ENCODE assay signal across 10 cellular contexts in the genomic region with DNA sequence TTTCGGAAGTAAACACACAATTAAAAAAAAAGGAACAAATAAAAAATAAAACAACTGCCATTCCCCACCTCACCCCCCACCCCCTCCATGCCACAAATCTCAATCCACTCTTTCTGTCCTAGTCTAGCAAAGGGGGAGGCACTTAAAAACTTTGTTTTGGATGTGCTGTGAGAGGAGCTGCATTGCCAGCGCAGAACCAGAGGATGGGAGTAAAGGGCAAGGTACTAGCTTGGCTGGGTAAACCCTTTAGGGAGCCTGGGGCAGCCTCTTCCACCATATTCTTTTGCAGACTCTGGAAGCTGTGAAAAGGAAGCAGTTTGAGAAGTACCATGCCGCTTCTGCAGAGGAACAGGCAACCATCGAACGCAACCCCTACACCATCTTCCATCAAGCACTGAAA. TPM values are rescaled to one million over a fixed set of nuclear protein-coding genes. Genes with fewer than 3 reads are reported as not detected.
DNase-seq lines count a peak whose midpoint lies in the region; ATAC-seq and TF ChIP-seq lines count a peak whose summit lies in the region.
"Had no signal": no experiment of that assay in that cellular context is flagged by ENCODE, and none has a peak within 500 bp of the region (broad histone marks: within the 10 kb centered on the region; RNA-seq: fewer than 3 reads in every experiment).

No MANE protein-coding gene starts in this region.

- peaks cover 56% of the 10 kb centered on the region for H3K79me2 ChIP-seq in OCI-LY7 (ENCODE audit: insufficient read depth, low read depth, low read length)

- H3K36me3 ChIP-seq in OCI-LY7 (ENCODE audit: insufficient read depth, low read length) = peaks cover 60% of the 10 kb centered on the region

- H3K9me2 ChIP-seq in OCI-LY7 (ENCODE audit: insufficient read depth, low read length) = no peaks in the 10 kb centered on the region

- peak overlapping the region; percentile 99 for H3K27ac Mint-ChIP-seq in activated naive CD4-positive, alpha-beta T cell treated with anti-CD3 and anti-CD28 coated beads for 36 hours
- peak overlapping the region; percentile 38 to 100 for H3K27ac Mint-ChIP-seq in effector memory CD8-positive, alpha-beta T cell
- peak overlapping the region; percentile 100 for H3K27ac Mint-ChIP-seq in stimulated activated effector memory CD8-positive, alpha-beta T cell treated with anti-CD3 and anti-CD28 coated beads, Interleukin-12 subunit alpha, Interleukin-12 subunit beta, amount 100 ng/mL, for 72 hours

- H3K4me1 ChIP-seq in OCI-LY7 (ENCODE audit: insufficient read depth, low read length, poor library complexity, severe bottlenecking) = peaks cover 29% of the 10 kb centered on the region

- H2AFZ ChIP-seq in OCI-LY7 (ENCODE audit: low read length) = no peak overlapping the region

- POLR2A ChIA-PET in OCI-LY7 (lab: Charles Lee) = interaction anchor here (0.6 to 4.6 kb wide), 13 partner anchors 8 to 309 kb away, joined by 3 to 59 read pairs (median 6); a partner anchor contains a TSS

- no peak for DNase-seq in activated naive CD4-positive, alpha-beta T cell treated with anti-CD3 and anti-CD28 coated beads for 36 hours
- no peak for DNase-seq in activated naive CD4-positive, alpha-beta T cell treated with Interleukin-2 at 50 U/mL for 16 hours
- DNase-seq in OCI-LY7 (ENCODE audit: low spot score) (no peak), KBM-7 (no peak), nucleus accumbens (lab: John Stamatoyannopoulos, UW) (no peak), cerebellar nuclear complex (lab: John Stamatoyannopoulos, UW) (no peak)
- DNase-seq in effector memory CD8-positive, alpha-beta T cell = no peak
- no peak for DNase-seq in stimulated activated effector memory CD8-positive, alpha-beta T cell treated with anti-CD3 and anti-CD28 coated beads, Interleukin-12 subunit alpha, Interleukin-12 subunit beta, amount 100 ng/mL, for 72 hours (ENCODE audit: low spot score in 2 of 2)
- DNase-seq: KG1, NCI-H748 treated with DMSO at 0.1 percent for 48 hours had no signal

- CTCF ChIA-PET in activated naive CD4-positive, alpha-beta T cell treated with anti-CD3 and anti-CD28 coated beads for 36 hours (lab: Charles Lee) = interaction anchor here (0.7 to 4.2 kb wide), 11 partner anchors 8 to 253 kb away, joined by 3 to 52 read pairs (median 4); a partner anchor contains a TSS
- CTCF ChIA-PET in OCI-LY7 (lab: Charles Lee; ENCODE audit: unreplicated experiment) = interaction anchor here (0.5 to 3.5 kb wide), 5 partner anchors 7 to 26 kb away, joined by 3 to 31 read pairs (median 3); a partner anchor contains a TSS

- peak overlapping the region; percentile 68 for H3K27ac ChIP-seq in OCI-LY7 (ENCODE audit: low read depth, low read length, poor library complexity, severe bottlenecking)

- peak overlapping the region; percentile 79 for H3K4me3 ChIP-seq in OCI-LY7 (ENCODE audit: low read depth, low read length, poor library complexity, severe bottlenecking)

- H3K9me3 Mint-ChIP-seq in activated naive CD4-positive, alpha-beta T cell treated with anti-CD3 and anti-CD28 coated beads for 36 hours = no peaks in the 10 kb centered on the region
- H3K9me3 Mint-ChIP-seq in effector memory CD8-positive, alpha-beta T cell = no peaks in the 10 kb centered on the region
- no peaks in the 10 kb centered on the region for H3K9me3 Mint-ChIP-seq in stimulated activated effector memory CD8-positive, alpha-beta T cell treated with anti-CD3 and anti-CD28 coated beads, Interleukin-12 subunit alpha, Interleukin-12 subunit beta, amount 100 ng/mL, for 72 hours

- peaks cover 40% of the 10 kb centered on the region for H3K4me1 Mint-ChIP-seq in activated naive CD4-positive, alpha-beta T cell treated with anti-CD3 and anti-CD28 coated beads for 36 hours (ENCODE audit: low read depth)
- peaks cover 30 to 40% of the 10 kb centered on the region in 2 donors for H3K4me1 Mint-ChIP-seq in effector memory CD8-positive, alpha-beta T cell (ENCODE audit: low read depth in 2 of 2)
- H3K4me1 Mint-ChIP-seq in stimulated activated effector memory CD8-positive, alpha-beta T cell treated with anti-CD3 and anti-CD28 coated beads, Interleukin-12 subunit alpha, Interleukin-12 subunit beta, amount 100 ng/mL, for 72 hours = peaks cover 40% of the 10 kb centered on the region

- peak overlapping the region; percentile 93 for H3K4me3 Mint-ChIP-seq in activated naive CD4-positive, alpha-beta T cell treated with anti-CD3 and anti-CD28 coated beads for 36 hours
- H3K4me3 Mint-ChIP-seq in effector memory CD8-positive, alpha-beta T cell = peak overlapping the region; percentile 93 to 94
- H3K4me3 Mint-ChIP-seq in stimulated activated effector memory CD8-positive, alpha-beta T cell treated with anti-CD3 and anti-CD28 coated beads, Interleukin-12 subunit alpha, Interleukin-12 subunit beta, amount 100 ng/mL, for 72 hours = peak overlapping the region; percentile 97

- TF ChIP-seq CTCF in OCI-LY7 (conservative IDR thresholded peaks at IDR 0.05; ENCODE audit: low read length) = peak; percentile 62

- TSS peak; percentile 78 for BruUV-seq in OCI-LY7 (replicated peaks; lab: Mats Ljungman, UMichigan)

- intact Hi-C loops in activated naive CD4-positive, alpha-beta T cell treated with anti-CD3 and anti-CD28 coated beads for 36 hours (cut with micrococcal nuclease) = loop anchor here (5.0 to 10.0 kb wide), 3 partner anchors 151 to 522 kb away; a partner anchor contains a TSS
- intact Hi-C loops in OCI-LY7 (cut with micrococcal nuclease; ENCODE audit: unreplicated experiment) = no loop called here

- peaks cover 17% of the 10 kb centered on the region; the same call in 1 of the 2 replicates for H4K20me1 ChIP-seq in OCI-LY7 (ENCODE audit: insufficient read depth, low read length)

- H3K9me3 ChIP-seq in OCI-LY7 (ENCODE audit: low read length) = no peaks in the 10 kb centered on the region

- H3K36me3 Mint-ChIP-seq in activated naive CD4-positive, alpha-beta T cell treated with anti-CD3 and anti-CD28 coated beads for 36 hours (ENCODE audit: low read depth) = peaks cover 21% of the 10 kb centered on the region
- H3K36me3 Mint-ChIP-seq in effector memory CD8-positive, alpha-beta T cell (ENCODE audit: insufficient read depth) = peaks cover 44% of the 10 kb centered on the region
- H3K36me3 Mint-ChIP-seq in stimulated activated effector memory CD8-positive, alpha-beta T cell treated with anti-CD3 and anti-CD28 coated beads, Interleukin-12 subunit alpha, Interleukin-12 subunit beta, amount 100 ng/mL, for 72 hours = peaks cover 66% of the 10 kb centered on the region

- H3K27me3 Mint-ChIP-seq in activated naive CD4-positive, alpha-beta T cell treated with anti-CD3 and anti-CD28 coated beads for 36 hours (ENCODE audit: low read depth) = no peaks in the 10 kb centered on the region
- no peaks in the 10 kb centered on the region for H3K27me3 Mint-ChIP-seq in effector memory CD8-positive, alpha-beta T cell

- no peak for ATAC-seq in effector memory CD8-positive, alpha-beta T cell (replicated peaks)
- no peak for ATAC-seq in stimulated activated effector memory CD8-positive, alpha-beta T cell treated with anti-CD3 and anti-CD28 coated beads, Interleukin-12 subunit alpha, Interleukin-12 subunit beta, amount 100 ng/mL, for 72 hours

- in situ Hi-C loops in KBM-7 (cut with MboI; ENCODE audit: low pct_unique_long_range_greater_than_20kb, low sequenced_read_pairs) = no loop called here

- peak overlapping the region; percentile 92 for H3K4me2 ChIP-seq in OCI-LY7 (ENCODE audit: low read length)

RNA-seq across cellular contexts. Expression of a gene that starts 1.4 kb away (rescaled TPM):
- total RNA-seq in activated naive CD4-positive, alpha-beta T cell treated with anti-CD3 and anti-CD28 coated beads for 36 hours = 10 to 100 TPM; 73.3 to 78.3 TPM
- total RNA-seq in OCI-LY7 (2014; rRNA removed; shearing (Covaris generic)) = 123 and 127 TPM in 2 replicates
- 90.2 and 103 TPM in 2 replicates for total RNA-seq in OCI-LY7 (2022)

RNA-seq across cellular contexts. Expression of a gene that starts 1.6 kb away (rescaled TPM):
- 10 to 100 TPM; 65.7 to 66.1 TPM for total RNA-seq in activated naive CD4-positive, alpha-beta T cell treated with anti-CD3 and anti-CD28 coated beads for 36 hours
- total RNA-seq in OCI-LY7 (2014; rRNA removed; shearing (Covaris generic)) = 52.3 and 77.6 TPM in 2 replicates
- 106 and 122 TPM in 2 replicates for total RNA-seq in OCI-LY7 (2022)

RNA-seq across cellular contexts. Expression of a gene that starts 8.0 kb away (rescaled TPM):
- 10 to 100 TPM; 43.4 to 45.3 TPM for total RNA-seq in activated naive CD4-positive, alpha-beta T cell treated with anti-CD3 and anti-CD28 coated beads for 36 hours
- total RNA-seq in OCI-LY7 (2014; rRNA removed; shearing (Covaris generic)) = 69.4 and 70.9 TPM in 2 replicates
- 132 and 139 TPM in 2 replicates for total RNA-seq in OCI-LY7 (2022)

RNA-seq across cellular contexts. Expression of a gene that starts 26.2 kb away (rescaled TPM):
- 10 to 100 TPM; 47.5 to 48.4 TPM for total RNA-seq in activated naive CD4-positive, alpha-beta T cell treated with anti-CD3 and anti-CD28 coated beads for 36 hours
- 113 TPM in 2 replicates for total RNA-seq in OCI-LY7 (2014; rRNA removed; shearing (Covaris generic))
- 118 and 144 TPM in 2 replicates for total RNA-seq in OCI-LY7 (2022)

RNA-seq across cellular contexts. Expression of a gene that starts 57.6 kb away (rescaled TPM):
- 100 to 1,000 TPM; 112 to 116 TPM for total RNA-seq in activated naive CD4-positive, alpha-beta T cell treated with anti-CD3 and anti-CD28 coated beads for 36 hours
- total RNA-seq in OCI-LY7 (2014; rRNA removed; shearing (Covaris generic)) = 129 and 130 TPM in 2 replicates
- 187 and 219 TPM in 2 replicates for total RNA-seq in OCI-LY7 (2022)
